Comparison of ENCODE assay signal across 1 cellular context in the genomic region with DNA sequence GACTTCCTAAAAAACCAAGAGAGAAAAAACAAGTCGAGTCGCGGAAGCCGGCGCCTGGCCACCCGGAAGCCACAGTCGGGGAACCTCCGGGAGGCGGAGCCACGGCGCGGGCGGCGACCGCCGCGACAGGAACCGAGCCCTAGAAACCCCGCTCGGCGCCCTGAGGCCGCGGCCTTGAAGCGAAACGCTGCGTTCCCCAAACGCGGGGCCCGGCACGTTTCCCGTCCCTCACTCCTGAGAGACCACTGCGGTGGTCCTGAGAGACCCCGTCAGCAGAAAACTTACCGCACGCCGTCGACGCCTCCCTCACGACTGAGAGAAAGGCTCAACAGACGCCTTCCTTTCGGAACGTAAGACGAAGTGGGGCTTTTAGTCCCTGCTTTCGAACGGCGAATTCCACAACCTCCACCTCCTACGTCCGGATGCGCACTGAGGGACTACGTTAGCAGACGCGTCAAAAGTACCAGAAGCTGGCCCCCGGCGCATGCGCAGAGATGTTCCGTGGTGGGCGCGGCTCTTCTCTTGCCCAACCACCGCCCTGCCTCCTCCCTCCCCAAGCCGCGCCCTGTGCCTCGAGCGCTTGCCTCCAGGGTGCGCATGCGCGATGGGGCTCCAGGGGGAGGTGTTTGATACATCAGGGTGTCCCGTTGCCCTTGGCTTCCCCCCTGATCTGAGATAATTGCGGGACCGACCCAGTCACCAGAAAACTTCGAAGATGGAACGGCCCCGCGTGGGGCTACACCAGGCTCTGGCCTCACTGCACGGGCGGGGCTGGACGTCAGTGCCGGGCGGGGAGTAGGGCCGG.
TF ChIP-seq lines count a peak whose summit lies in the region.

A gene with protein sequence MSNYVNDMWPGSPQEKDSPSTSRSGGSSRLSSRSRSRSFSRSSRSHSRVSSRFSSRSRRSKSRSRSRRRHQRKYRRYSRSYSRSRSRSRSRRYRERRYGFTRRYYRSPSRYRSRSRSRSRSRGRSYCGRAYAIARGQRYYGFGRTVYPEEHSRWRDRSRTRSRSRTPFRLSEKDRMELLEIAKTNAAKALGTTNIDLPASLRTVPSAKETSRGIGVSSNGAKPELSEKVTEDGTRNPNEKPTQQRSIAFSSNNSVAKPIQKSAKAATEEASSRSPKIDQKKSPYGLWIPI (minus strand): TSS at position 431 of the 805 bp plus-strand sequence. CDS start 491 bp downstream, outside the sequence.

TF ChIP-seq in K562, 482 proteins besides CTCF, POLR2A, EP300 and RAD21 (continued from another document and continues in another):
- TF ChIP-seq, protein P1, sequence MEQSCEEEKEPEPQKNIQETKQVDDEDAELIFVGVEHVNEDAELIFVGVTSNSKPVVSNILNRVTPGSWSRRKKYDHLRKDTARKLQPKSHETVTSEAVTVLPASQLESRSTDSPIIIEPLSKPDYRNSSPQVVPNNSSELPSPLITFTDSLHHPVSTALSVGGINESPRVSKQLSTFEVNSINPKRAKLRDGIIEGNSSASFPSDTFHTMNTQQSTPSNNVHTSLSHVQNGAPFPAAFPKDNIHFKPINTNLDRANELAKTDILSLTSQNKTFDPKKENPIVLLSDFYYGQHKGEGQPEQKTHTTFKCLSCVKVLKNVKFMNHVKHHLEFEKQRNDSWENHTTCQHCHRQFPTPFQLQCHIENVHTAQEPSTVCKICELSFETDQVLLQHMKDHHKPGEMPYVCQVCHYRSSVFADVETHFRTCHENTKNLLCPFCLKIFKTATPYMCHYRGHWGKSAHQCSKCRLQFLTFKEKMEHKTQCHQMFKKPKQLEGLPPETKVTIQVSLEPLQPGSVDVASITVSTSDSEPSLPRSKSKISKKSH (CRISPR knock-in tag; IDR thresholded peaks at IDR 0.05), result 0 out of 2 replicates have a peak, but pooled peaks have one; percentile 71
- TF ChIP-seq ARNT (IDR thresholded peaks at IDR 0.05), result peak in 1 of 2 experiments; percentile 29; a peak in 1 of 4 replicates
- TF ChIP-seq, protein P2, sequence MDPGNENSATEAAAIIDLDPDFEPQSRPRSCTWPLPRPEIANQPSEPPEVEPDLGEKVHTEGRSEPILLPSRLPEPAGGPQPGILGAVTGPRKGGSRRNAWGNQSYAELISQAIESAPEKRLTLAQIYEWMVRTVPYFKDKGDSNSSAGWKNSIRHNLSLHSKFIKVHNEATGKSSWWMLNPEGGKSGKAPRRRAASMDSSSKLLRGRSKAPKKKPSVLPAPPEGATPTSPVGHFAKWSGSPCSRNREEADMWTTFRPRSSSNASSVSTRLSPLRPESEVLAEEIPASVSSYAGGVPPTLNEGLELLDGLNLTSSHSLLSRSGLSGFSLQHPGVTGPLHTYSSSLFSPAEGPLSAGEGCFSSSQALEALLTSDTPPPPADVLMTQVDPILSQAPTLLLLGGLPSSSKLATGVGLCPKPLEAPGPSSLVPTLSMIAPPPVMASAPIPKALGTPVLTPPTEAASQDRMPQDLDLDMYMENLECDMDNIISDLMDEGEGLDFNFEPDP (CRISPR knock-in tag; IDR thresholded peaks at IDR 0.05), result peak; percentile 90; the same call in 1 of the 2 replicates
- TF ChIP-seq ZFP36 (IDR thresholded peaks at IDR 0.05; ENCODE audit: low read depth, low read length, partially characterized antibody), result peak; percentile 29
- no peak for TF ChIP-seq NFIX (CRISPR knock-in tag; IDR thresholded peaks at IDR 0.05; ENCODE audit: low read depth)
- peak; percentile 86 for TF ChIP-seq GABPA (tag; conservative IDR thresholded peaks at IDR 0.05; ENCODE audit: low read depth)
- TF ChIP-seq, protein P3, sequence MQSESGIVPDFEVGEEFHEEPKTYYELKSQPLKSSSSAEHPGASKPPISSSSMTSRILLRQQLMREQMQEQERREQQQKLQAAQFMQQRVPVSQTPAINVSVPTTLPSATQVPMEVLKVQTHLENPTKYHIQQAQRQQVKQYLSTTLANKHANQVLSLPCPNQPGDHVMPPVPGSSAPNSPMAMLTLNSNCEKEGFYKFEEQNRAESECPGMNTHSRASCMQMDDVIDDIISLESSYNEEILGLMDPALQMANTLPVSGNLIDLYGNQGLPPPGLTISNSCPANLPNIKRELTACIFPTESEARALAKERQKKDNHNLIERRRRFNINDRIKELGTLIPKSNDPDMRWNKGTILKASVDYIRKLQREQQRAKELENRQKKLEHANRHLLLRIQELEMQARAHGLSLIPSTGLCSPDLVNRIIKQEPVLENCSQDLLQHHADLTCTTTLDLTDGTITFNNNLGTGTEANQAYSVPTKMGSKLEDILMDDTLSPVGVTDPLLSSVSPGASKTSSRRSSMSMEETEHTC (IDR thresholded peaks at IDR 0.05), result no peak; the same call in 1 of the 2 replicates
- peak; percentile 79 for TF ChIP-seq ETV5 (CRISPR knock-in tag; IDR thresholded peaks at IDR 0.05; ENCODE audit: low read depth)
- no peak for TF ChIP-seq MCM3 (IDR thresholded peaks at IDR 0.05)
- TF ChIP-seq FOXA1 (IDR thresholded peaks at IDR 0.05; ENCODE audit: borderline replicate concordance), result no peak
- no peak for TF ChIP-seq HDAC8 (tag; IDR thresholded peaks at IDR 0.05)
- TF ChIP-seq, protein P4, sequence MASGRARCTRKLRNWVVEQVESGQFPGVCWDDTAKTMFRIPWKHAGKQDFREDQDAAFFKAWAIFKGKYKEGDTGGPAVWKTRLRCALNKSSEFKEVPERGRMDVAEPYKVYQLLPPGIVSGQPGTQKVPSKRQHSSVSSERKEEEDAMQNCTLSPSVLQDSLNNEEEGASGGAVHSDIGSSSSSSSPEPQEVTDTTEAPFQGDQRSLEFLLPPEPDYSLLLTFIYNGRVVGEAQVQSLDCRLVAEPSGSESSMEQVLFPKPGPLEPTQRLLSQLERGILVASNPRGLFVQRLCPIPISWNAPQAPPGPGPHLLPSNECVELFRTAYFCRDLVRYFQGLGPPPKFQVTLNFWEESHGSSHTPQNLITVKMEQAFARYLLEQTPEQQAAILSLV (tag; IDR thresholded peaks at IDR 0.05), result peak; percentile 56; the same call in 1 of the 2 replicates
- no peak for TF ChIP-seq MCM2 (IDR thresholded peaks at IDR 0.05; ENCODE audit: low read depth)
- peak; percentile 82 for TF ChIP-seq RFX1 (IDR thresholded peaks at IDR 0.05)
- TF ChIP-seq, protein P5, sequence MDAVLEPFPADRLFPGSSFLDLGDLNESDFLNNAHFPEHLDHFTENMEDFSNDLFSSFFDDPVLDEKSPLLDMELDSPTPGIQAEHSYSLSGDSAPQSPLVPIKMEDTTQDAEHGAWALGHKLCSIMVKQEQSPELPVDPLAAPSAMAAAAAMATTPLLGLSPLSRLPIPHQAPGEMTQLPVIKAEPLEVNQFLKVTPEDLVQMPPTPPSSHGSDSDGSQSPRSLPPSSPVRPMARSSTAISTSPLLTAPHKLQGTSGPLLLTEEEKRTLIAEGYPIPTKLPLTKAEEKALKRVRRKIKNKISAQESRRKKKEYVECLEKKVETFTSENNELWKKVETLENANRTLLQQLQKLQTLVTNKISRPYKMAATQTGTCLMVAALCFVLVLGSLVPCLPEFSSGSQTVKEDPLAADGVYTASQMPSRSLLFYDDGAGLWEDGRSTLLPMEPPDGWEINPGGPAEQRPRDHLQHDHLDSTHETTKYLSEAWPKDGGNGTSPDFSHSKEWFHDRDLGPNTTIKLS (IDR thresholded peaks at IDR 0.05; ENCODE audit: borderline replicate concordance, low read depth), result peak; percentile 78; the same call in 1 of the 2 replicates
- TF ChIP-seq, protein P6, sequence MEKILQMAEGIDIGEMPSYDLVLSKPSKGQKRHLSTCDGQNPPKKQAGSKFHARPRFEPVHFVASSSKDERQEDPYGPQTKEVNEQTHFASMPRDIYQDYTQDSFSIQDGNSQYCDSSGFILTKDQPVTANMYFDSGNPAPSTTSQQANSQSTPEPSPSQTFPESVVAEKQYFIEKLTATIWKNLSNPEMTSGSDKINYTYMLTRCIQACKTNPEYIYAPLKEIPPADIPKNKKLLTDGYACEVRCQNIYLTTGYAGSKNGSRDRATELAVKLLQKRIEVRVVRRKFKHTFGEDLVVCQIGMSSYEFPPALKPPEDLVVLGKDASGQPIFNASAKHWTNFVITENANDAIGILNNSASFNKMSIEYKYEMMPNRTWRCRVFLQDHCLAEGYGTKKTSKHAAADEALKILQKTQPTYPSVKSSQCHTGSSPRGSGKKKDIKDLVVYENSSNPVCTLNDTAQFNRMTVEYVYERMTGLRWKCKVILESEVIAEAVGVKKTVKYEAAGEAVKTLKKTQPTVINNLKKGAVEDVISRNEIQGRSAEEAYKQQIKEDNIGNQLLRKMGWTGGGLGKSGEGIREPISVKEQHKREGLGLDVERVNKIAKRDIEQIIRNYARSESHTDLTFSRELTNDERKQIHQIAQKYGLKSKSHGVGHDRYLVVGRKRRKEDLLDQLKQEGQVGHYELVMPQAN (IDR thresholded peaks at IDR 0.05; ENCODE audit: borderline replicate concordance), result 0 out of 2 replicates have a peak, but pooled peaks have one; percentile 85
- TF ChIP-seq CHD2 (IDR thresholded peaks at IDR 0.05; ENCODE audit: low read depth, low read length), result no peak
- TF ChIP-seq FOXJ2 (tag; IDR thresholded peaks at IDR 0.05), result no peak; the same call in 1 of the 2 replicates
- no peak for TF ChIP-seq CBX8 (IDR thresholded peaks at IDR 0.05; ENCODE audit: borderline replicate concordance, extremely low read depth, low read depth, low read length, poor library complexity, severe bottlenecking)
- TF ChIP-seq CREB3 (tag; conservative IDR thresholded peaks at IDR 0.05; ENCODE audit: low read depth), result no peak
- peak; percentile 44; the same call in 1 of the 2 replicates for TF ChIP-seq XRCC5 (IDR thresholded peaks at IDR 0.05; ENCODE audit: low read depth, low read length)
- TF ChIP-seq, protein P7, sequence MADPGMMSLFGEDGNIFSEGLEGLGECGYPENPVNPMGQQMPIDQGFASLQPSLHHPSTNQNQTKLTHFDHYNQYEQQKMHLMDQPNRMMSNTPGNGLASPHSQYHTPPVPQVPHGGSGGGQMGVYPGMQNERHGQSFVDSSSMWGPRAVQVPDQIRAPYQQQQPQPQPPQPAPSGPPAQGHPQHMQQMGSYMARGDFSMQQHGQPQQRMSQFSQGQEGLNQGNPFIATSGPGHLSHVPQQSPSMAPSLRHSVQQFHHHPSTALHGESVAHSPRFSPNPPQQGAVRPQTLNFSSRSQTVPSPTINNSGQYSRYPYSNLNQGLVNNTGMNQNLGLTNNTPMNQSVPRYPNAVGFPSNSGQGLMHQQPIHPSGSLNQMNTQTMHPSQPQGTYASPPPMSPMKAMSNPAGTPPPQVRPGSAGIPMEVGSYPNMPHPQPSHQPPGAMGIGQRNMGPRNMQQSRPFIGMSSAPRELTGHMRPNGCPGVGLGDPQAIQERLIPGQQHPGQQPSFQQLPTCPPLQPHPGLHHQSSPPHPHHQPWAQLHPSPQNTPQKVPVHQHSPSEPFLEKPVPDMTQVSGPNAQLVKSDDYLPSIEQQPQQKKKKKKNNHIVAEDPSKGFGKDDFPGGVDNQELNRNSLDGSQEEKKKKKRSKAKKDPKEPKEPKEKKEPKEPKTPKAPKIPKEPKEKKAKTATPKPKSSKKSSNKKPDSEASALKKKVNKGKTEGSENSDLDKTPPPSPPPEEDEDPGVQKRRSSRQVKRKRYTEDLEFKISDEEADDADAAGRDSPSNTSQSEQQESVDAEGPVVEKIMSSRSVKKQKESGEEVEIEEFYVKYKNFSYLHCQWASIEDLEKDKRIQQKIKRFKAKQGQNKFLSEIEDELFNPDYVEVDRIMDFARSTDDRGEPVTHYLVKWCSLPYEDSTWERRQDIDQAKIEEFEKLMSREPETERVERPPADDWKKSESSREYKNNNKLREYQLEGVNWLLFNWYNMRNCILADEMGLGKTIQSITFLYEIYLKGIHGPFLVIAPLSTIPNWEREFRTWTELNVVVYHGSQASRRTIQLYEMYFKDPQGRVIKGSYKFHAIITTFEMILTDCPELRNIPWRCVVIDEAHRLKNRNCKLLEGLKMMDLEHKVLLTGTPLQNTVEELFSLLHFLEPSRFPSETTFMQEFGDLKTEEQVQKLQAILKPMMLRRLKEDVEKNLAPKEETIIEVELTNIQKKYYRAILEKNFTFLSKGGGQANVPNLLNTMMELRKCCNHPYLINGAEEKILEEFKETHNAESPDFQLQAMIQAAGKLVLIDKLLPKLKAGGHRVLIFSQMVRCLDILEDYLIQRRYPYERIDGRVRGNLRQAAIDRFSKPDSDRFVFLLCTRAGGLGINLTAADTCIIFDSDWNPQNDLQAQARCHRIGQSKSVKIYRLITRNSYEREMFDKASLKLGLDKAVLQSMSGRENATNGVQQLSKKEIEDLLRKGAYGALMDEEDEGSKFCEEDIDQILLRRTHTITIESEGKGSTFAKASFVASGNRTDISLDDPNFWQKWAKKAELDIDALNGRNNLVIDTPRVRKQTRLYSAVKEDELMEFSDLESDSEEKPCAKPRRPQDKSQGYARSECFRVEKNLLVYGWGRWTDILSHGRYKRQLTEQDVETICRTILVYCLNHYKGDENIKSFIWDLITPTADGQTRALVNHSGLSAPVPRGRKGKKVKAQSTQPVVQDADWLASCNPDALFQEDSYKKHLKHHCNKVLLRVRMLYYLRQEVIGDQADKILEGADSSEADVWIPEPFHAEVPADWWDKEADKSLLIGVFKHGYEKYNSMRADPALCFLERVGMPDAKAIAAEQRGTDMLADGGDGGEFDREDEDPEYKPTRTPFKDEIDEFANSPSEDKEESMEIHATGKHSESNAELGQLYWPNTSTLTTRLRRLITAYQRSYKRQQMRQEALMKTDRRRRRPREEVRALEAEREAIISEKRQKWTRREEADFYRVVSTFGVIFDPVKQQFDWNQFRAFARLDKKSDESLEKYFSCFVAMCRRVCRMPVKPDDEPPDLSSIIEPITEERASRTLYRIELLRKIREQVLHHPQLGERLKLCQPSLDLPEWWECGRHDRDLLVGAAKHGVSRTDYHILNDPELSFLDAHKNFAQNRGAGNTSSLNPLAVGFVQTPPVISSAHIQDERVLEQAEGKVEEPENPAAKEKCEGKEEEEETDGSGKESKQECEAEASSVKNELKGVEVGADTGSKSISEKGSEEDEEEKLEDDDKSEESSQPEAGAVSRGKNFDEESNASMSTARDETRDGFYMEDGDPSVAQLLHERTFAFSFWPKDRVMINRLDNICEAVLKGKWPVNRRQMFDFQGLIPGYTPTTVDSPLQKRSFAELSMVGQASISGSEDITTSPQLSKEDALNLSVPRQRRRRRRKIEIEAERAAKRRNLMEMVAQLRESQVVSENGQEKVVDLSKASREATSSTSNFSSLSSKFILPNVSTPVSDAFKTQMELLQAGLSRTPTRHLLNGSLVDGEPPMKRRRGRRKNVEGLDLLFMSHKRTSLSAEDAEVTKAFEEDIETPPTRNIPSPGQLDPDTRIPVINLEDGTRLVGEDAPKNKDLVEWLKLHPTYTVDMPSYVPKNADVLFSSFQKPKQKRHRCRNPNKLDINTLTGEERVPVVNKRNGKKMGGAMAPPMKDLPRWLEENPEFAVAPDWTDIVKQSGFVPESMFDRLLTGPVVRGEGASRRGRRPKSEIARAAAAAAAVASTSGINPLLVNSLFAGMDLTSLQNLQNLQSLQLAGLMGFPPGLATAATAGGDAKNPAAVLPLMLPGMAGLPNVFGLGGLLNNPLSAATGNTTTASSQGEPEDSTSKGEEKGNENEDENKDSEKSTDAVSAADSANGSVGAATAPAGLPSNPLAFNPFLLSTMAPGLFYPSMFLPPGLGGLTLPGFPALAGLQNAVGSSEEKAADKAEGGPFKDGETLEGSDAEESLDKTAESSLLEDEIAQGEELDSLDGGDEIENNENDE (IDR thresholded peaks at IDR 0.05; ENCODE audit: low read depth, low read length), result peak; percentile 20
- no peak for TF ChIP-seq ZNF217 (CRISPR knock-in tag; IDR thresholded peaks at IDR 0.05)
- TF ChIP-seq HDGF (IDR thresholded peaks at IDR 0.05), result no peak
